Comparison of ENCODE assay signal across 10 cellular contexts in the genomic region with DNA sequence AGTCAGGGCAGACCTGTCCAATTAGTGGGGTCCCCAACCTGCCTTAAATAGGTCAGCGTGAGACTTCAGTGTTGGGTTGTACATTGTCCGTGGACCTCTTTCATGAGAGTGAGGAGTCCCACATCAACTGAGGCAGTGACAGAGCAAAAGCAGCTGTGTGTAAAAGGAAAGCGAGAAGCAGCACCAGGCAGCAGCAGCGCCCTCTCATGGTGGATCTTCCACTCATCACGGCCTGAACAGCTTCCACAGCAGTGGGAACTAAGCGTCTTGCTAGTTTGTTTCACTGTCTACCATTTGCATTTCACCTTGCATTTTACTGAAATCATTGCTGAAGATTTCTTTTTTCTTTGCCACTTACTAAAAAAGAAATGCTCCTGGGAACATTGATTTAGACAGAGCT.
DNase-seq lines count a peak whose midpoint lies in the region; TF ChIP-seq lines count a peak whose summit lies in the region.
"Had no signal": no experiment of that assay in that cellular context is flagged by ENCODE, and none has a peak within 500 bp of the region (broad histone marks: within the 10 kb centered on the region; RNA-seq: fewer than 3 reads in every experiment).

No MANE protein-coding gene starts in this region.

- no peak overlapping the region for H3K27ac Mint-ChIP-seq in CD4-positive, alpha-beta memory T cell

- no peak overlapping the region for H3K4me3 ChIP-seq in NB4 (ENCODE audit: low read depth, low read length)
- H3K4me3 ChIP-seq in left ventricle myocardium inferior: no peak overlapping the region
- H3K4me3 ChIP-seq in CD4-positive, alpha-beta memory T cell (ENCODE audit: low read length in 2 of 2): no peak overlapping the region
- H3K4me3 ChIP-seq: adrenal gland had no signal

- H3K27me3 Mint-ChIP-seq in CD4-positive, alpha-beta memory T cell: no peaks in the 10 kb centered on the region

- H3K4me1 Mint-ChIP-seq in CD4-positive, alpha-beta memory T cell: no peaks in the 10 kb centered on the region

- intact Hi-C loops in left ventricle myocardium inferior (cut with micrococcal nuclease): no loop called here
- intact Hi-C loops in CD4-positive, alpha-beta memory T cell (cut with micrococcal nuclease): no loop called here

- CTCF ChIA-PET in CD4-positive, alpha-beta memory T cell (lab: Charles Lee; ENCODE audit: partially characterized antibody): no interaction called here

- peak; percentile 3 for DNase-seq in stimulated activated CD4-positive, alpha-beta T cell treated with anti-CD3 and anti-CD28 coated beads, Interleukin-15, amount 100 ng/mL, for 24 hours
- no peak for DNase-seq in stimulated activated CD4-positive, alpha-beta T cell treated with anti-CD3 and anti-CD28 coated beads, Interleukin-4, amount 100 ng/mL, for 4 hours
- peak; percentile 46 for DNase-seq in NB4 (ENCODE audit: low read depth)
- peak; percentile 18 for DNase-seq in left ventricle myocardium inferior
- DNase-seq in caudate nucleus (lab: John Stamatoyannopoulos, UW): no peak
- DNase-seq in NCI-H510A (lab: John Stamatoyannopoulos, UW): no peak
- DNase-seq in HPDE6-E6E7 (ENCODE audit: extremely low spot score): no peak
- DNase-seq in CD4-positive, alpha-beta memory T cell: no peak
- DNase-seq: COR-L47 had no signal

- H3K9me3 ChIP-seq in left ventricle myocardium inferior (replicated peaks): no peaks in the 10 kb centered on the region
- no peaks in the 10 kb centered on the region for H3K9me3 ChIP-seq in CD4-positive, alpha-beta memory T cell (ENCODE audit: control insufficient read depth in 1 of 2, low read length in 2 of 2)
- H3K9me3 ChIP-seq: adrenal gland had no signal

- peaks cover 0 to 3% (median 0%) of the 10 kb centered on the region in 8 donors for H3K9me3 Mint-ChIP-seq in CD4-positive, alpha-beta memory T cell

- H3K36me3 ChIP-seq in left ventricle myocardium inferior: no peaks in the 10 kb centered on the region
- H3K36me3 ChIP-seq in CD4-positive, alpha-beta memory T cell (ENCODE audit: insufficient read depth, low read length): no peaks in the 10 kb centered on the region
- H3K36me3 ChIP-seq: adrenal gland had no signal

- H3K4me3 Mint-ChIP-seq in CD4-positive, alpha-beta memory T cell: no peak overlapping the region

- TF ChIP-seq CTCF in NB4 (IDR thresholded peaks at IDR 0.05; ENCODE audit: low read depth, low read length) (peak; percentile 75), left ventricle myocardium inferior (IDR thresholded peaks at IDR 0.05; ENCODE audit: borderline replicate concordance) (peak; percentile 66)

- no peaks in the 10 kb centered on the region for H3K4me1 ChIP-seq in left ventricle myocardium inferior
- H3K4me1 ChIP-seq in CD4-positive, alpha-beta memory T cell (ENCODE audit: insufficient read depth, low read length): no peaks in the 10 kb centered on the region
- H3K4me1 ChIP-seq: adrenal gland had no signal

- H3K27me3 ChIP-seq in left ventricle myocardium inferior (ENCODE audit: low read depth): no peaks in the 10 kb centered on the region
- H3K27me3 ChIP-seq in CD4-positive, alpha-beta memory T cell (ENCODE audit: insufficient read depth, low read length): no peaks in the 10 kb centered on the region
- H3K27me3 ChIP-seq: adrenal gland had no signal

- H3K27ac ChIP-seq in left ventricle myocardium inferior (replicated peaks) (no peak overlapping the region), caudate nucleus (ENCODE audit: low read depth, low read length) (no peak overlapping the region)
- H3K27ac ChIP-seq in CD4-positive, alpha-beta memory T cell (ENCODE audit: low read depth, low read length): no peak overlapping the region
- H3K27ac ChIP-seq: adrenal gland had no signal

- TF ChIP-seq POLR2A in NB4 (IDR thresholded peaks at IDR 0.05; ENCODE audit: extremely low read depth, insufficient read length): no peak

- H3K36me3 Mint-ChIP-seq in CD4-positive, alpha-beta memory T cell: no peaks in the 10 kb centered on the region

- POLR2A ChIA-PET in CD4-positive, alpha-beta memory T cell (lab: Charles Lee; ENCODE audit: partially characterized antibody): no interaction called here

Comparison
In these comparisons a context has a peak if more than half of its experiments do, and no peak if none do; other contexts are left out.
1. DNase-seq: peak in stimulated activated CD4-positive, alpha-beta T cell treated with anti-CD3 and anti-CD28 coated beads, Interleukin-15, amount 100 ng/mL, for 24 hours (single experiment), NB4 (single experiment) and left ventricle myocardium inferior (single experiment); none in stimulated activated CD4-positive, alpha-beta T cell treated with anti-CD3 and anti-CD28 coated beads, Interleukin-4, amount 100 ng/mL, for 4 hours (0 of 2), caudate nucleus (0 of 61), NCI-H510A (single experiment), HPDE6-E6E7 (single experiment) and CD4-positive, alpha-beta memory T cell (0 of 5).